ENCODE assay signal across 29 cellular contexts in genomic region chr6:81226957-81227356, GRCh38.
"Had no signal": no experiment of that assay in that cellular context is flagged by ENCODE, and none has a peak within 500 bp of the region (broad histone marks: within the 10 kb centered on the region; RNA-seq: fewer than 3 reads in every experiment).

No MANE protein-coding gene starts in this region.

- H3K27me3 Mint-ChIP-seq: activated B cell treated with CpG ODN at 0.5 μM for 24 hours; activated CD8-positive, alpha-beta T cell treated with anti-CD3 and anti-CD28 coated beads for 36 hours; activated naive CD8-positive, alpha-beta T cell; activated T-helper 17 cell treated with anti-CD3 and anti-CD28 coated beads, Interleukin-2, amount 50 U/mL, for 72 hours had no signal

- H3K4me1 Mint-ChIP-seq: activated B cell treated with CpG ODN at 0.5 μM for 24 hours; activated T-helper 17 cell treated with anti-CD3 and anti-CD28 coated beads, Interleukin-2, amount 50 U/mL, for 72 hours had no signal

- H3K4me3 Mint-ChIP-seq: activated B cell treated with CpG ODN at 0.5 μM for 24 hours; activated CD8-positive, alpha-beta T cell treated with anti-CD3 and anti-CD28 coated beads for 36 hours; activated naive CD8-positive, alpha-beta T cell; activated T-cell treated with anti-CD3 and anti-CD28 coated beads, Interleukin-2, amount 50 U/mL, for 4 hours; activated T-helper 17 cell treated with anti-CD3 and anti-CD28 coated beads, Interleukin-2, amount 50 U/mL, for 72 hours; T-helper 2 cell treated with Interferon-gamma antibody and Interleukin-4, amounts not matched to agents 5 μg/mL and 100 μg/mL, for 36 hours had no signal

- H3K27ac ChIP-seq: body of pancreas, colonic mucosa, epithelial cell of prostate, esophagus squamous epithelium, WERI-Rb-1 had no signal

- H3K36me3 ChIP-seq: colonic mucosa, esophagus squamous epithelium, WERI-Rb-1 had no signal

- ATAC-seq: activated CD4-positive, CD25-positive, alpha-beta regulatory T cell treated with anti-CD3 and anti-CD28 coated beads, Interleukin-2, amount 50 U/mL, for 24 hours; activated CD8-positive, alpha-beta T cell treated with anti-CD3 and anti-CD28 coated beads for 36 hours; activated T-cell treated with anti-CD3 and anti-CD28 coated beads, Interleukin-2, amount 50 U/mL, for 4 hours; activated T-helper 17 cell treated with anti-CD3 and anti-CD28 coated beads, Interleukin-2, amount 50 U/mL, for 72 hours; body of pancreas had no signal

- H3K27me3 ChIP-seq: body of pancreas, colonic mucosa, esophagus squamous epithelium had no signal

- H3K9me3 ChIP-seq: body of pancreas, colonic mucosa, esophagus squamous epithelium had no signal

- H3K4me1 ChIP-seq: body of pancreas, colonic mucosa, esophagus squamous epithelium had no signal

- H3K9me3 Mint-ChIP-seq: activated CD8-positive, alpha-beta T cell treated with anti-CD3 and anti-CD28 coated beads for 36 hours; T-helper 2 cell treated with Interferon-gamma antibody and Interleukin-4, amounts not matched to agents 5 μg/mL and 100 μg/mL, for 36 hours had no signal

- H3K4me3 ChIP-seq: body of pancreas, colonic mucosa, esophagus squamous epithelium had no signal

- H3K36me3 Mint-ChIP-seq: activated naive CD8-positive, alpha-beta T cell had no signal

- FAIRE-seq: endometrium, frontal cortex had no signal

- H3K27ac Mint-ChIP-seq: activated B cell treated with CpG ODN at 0.5 μM for 24 hours; activated CD8-positive, alpha-beta T cell treated with anti-CD3 and anti-CD28 coated beads for 36 hours; activated naive CD8-positive, alpha-beta T cell; activated T-helper 17 cell treated with anti-CD3 and anti-CD28 coated beads, Interleukin-2, amount 50 U/mL, for 72 hours; T-helper 2 cell treated with Interferon-gamma antibody and Interleukin-4, amounts not matched to agents 5 μg/mL and 100 μg/mL, for 36 hours had no signal

- DNase-seq: activated B cell treated with CpG ODN at 0.5 μM for 24 hours; activated CD4-positive, alpha-beta T cell treated with anti-CD3 and anti-CD28 coated beads for 48 hours; activated CD4-positive, alpha-beta T cell treated with anti-CD3 and anti-CD28 coated beads, Interleukin-2, amount 50 U/mL, for 1 hour; activated CD4-positive, alpha-beta T cell treated with anti-CD3 and anti-CD28 coated beads, Interleukin-2, amount 50 U/mL, for 48 hours; activated CD8-positive, alpha-beta memory T cell treated with anti-CD3 and anti-CD28 coated beads for 24 hours; activated CD8-positive, alpha-beta T cell treated with anti-CD3 and anti-CD28 coated beads for 36 hours; activated effector memory CD4-positive, alpha-beta T cell treated with Interleukin-2 at 50 U/mL for 16 hours; activated gamma-delta T cell treated with Interleukin-2 at 50 U/mL for 16 hours; activated naive CD4-positive, alpha-beta T cell treated with anti-CD3 and anti-CD28 coated beads, Interleukin-2, amount 50 U/mL, for 16 hours; activated naive CD4-positive, alpha-beta T cell treated with Interleukin-2 at 50 U/mL for 16 hours; activated T-cell treated with anti-CD3 and anti-CD28 coated beads, Interleukin-2, amount 50 U/mL, for 4 hours; amniotic stem cell; anterior cingulate cortex; body of pancreas; caudate nucleus; colonic mucosa; effector CD8-positive, alpha-beta T cell; esophagus squamous epithelium; head of caudate nucleus; hippocampal formation; T1000; WERI-Rb-1 had no signal
